In genomic region chr4:72194046-72194445, GRCh38 we compare ENCODE assay signal across 35 cellular contexts.
A peak's percentile ranks its signal among the peaks of the same experiment; 100 is the strongest.
DNase-seq lines count a peak whose midpoint lies in the region; ATAC-seq and TF ChIP-seq lines count a peak whose summit lies in the region.
"Had no signal": no experiment of that assay in that cellular context is flagged by ENCODE, and none has a peak within 500 bp of the region (broad histone marks: within the 10 kb centered on the region; RNA-seq: fewer than 3 reads in every experiment).

No MANE protein-coding gene starts in this region.

- peaks cover 21% of the 10 kb centered on the region for H3K4me1 ChIP-seq in OCI-LY3 (ENCODE audit: low read length)
- H3K4me1 ChIP-seq: A549; BE2C; BLaER1; BLaER1 treated with 17β-estradiol and CSF1 and Interleukin-3, amounts not matched to agents 10 nM and 100 nM; Caco-2 had no signal

- H3K4me3 ChIP-seq in OCI-LY3 (ENCODE audit: low read length) (no peak overlapping the region), neural cell (ENCODE audit: low read length) (no peak overlapping the region)
- H3K4me3 ChIP-seq: A549; BLaER1; BLaER1 treated with 17β-estradiol and CSF1 and Interleukin-3, amounts not matched to agents 10 nM and 100 nM had no signal

- H3K27me3 Mint-ChIP-seq in nephron progenitor cell (ENCODE audit: low read depth, poor library complexity) (no peaks in the 10 kb centered on the region), glutamatergic neuron (ENCODE audit: unreplicated experiment) (peaks cover 4% of the 10 kb centered on the region)
- H3K27me3 Mint-ChIP-seq: B cell; CD4-positive, alpha-beta memory T cell; CD4-positive, alpha-beta T cell; CD4-positive, CD25-positive, alpha-beta regulatory T cell; CD8-positive, alpha-beta memory T cell had no signal

- H3K4me2 ChIP-seq in OCI-LY3 (ENCODE audit: low read length) (peak overlapping the region; percentile 39; the same call in 1 of the 2 replicates), neural cell (ENCODE audit: low read length) (no peak overlapping the region)
- H3K4me2 ChIP-seq: A549; BLaER1; BLaER1 treated with 17β-estradiol and CSF1 and Interleukin-3, amounts not matched to agents 10 nM and 100 nM had no signal

- H4K20me1 ChIP-seq in OCI-LY3 (ENCODE audit: insufficient read depth, low read length) (no peaks in the 10 kb centered on the region), neural cell (ENCODE audit: insufficient read depth) (no peaks in the 10 kb centered on the region)
- H4K20me1 ChIP-seq: BLaER1; BLaER1 treated with 17β-estradiol and CSF1 and Interleukin-3, amounts not matched to agents 10 nM and 100 nM had no signal

- H3K9ac ChIP-seq in OCI-LY3 (ENCODE audit: low read length) (no peak overlapping the region), neural cell (ENCODE audit: low read length) (no peak overlapping the region)
- H3K9ac ChIP-seq: BLaER1; BLaER1 treated with 17β-estradiol and CSF1 and Interleukin-3, amounts not matched to agents 10 nM and 100 nM had no signal

- no peaks in the 10 kb centered on the region for H3K9me2 ChIP-seq in neural cell (ENCODE audit: insufficient read depth, low read length)

- H3K36me3 Mint-ChIP-seq in nephron progenitor cell (ENCODE audit: low read depth) (no peaks in the 10 kb centered on the region), glutamatergic neuron (ENCODE audit: unreplicated experiment) (no peaks in the 10 kb centered on the region)
- H3K36me3 Mint-ChIP-seq: CD14-positive monocyte; CD4-positive, alpha-beta memory T cell; CD4-positive, CD25-positive, alpha-beta regulatory T cell; CD8-positive, alpha-beta T cell had no signal

- H3K9me3 Mint-ChIP-seq in nephron progenitor cell (peaks cover 3% of the 10 kb centered on the region), glutamatergic neuron (ENCODE audit: unreplicated experiment) (peaks cover 7% of the 10 kb centered on the region)
- H3K9me3 Mint-ChIP-seq: CD8-positive, alpha-beta T cell had no signal

- peak overlapping the region; percentile 22 for H3K27ac Mint-ChIP-seq in nephron progenitor cell
- H3K27ac Mint-ChIP-seq in glutamatergic neuron (ENCODE audit: unreplicated experiment), result no peak overlapping the region
- H3K27ac Mint-ChIP-seq: B cell; CD14-positive monocyte; CD4-positive, alpha-beta memory T cell; CD4-positive, alpha-beta T cell; CD4-positive, CD25-positive, alpha-beta regulatory T cell; CD8-positive, alpha-beta memory T cell; CD8-positive, alpha-beta T cell had no signal

- H3K27ac ChIP-seq in OCI-LY3 (ENCODE audit: low read length), result 0 out of 2 replicates have a peak overlapping the region, but pooled peaks have one; percentile 28
- H3K27ac ChIP-seq in neural cell (ENCODE audit: low read length), result peak overlapping the region; percentile 28
- H3K27ac ChIP-seq: 22Rv1; A549; BLaER1; BLaER1 treated with 17β-estradiol and CSF1 and Interleukin-3, amounts not matched to agents 10 nM and 100 nM; C4-2B had no signal

- no peaks in the 10 kb centered on the region for H3F3A ChIP-seq in neural cell (ENCODE audit: insufficient read depth, low read length, poor library complexity, severe bottlenecking)

- H3K27me3 ChIP-seq in OCI-LY3 (ENCODE audit: low read depth, low read length), result no peaks in the 10 kb centered on the region
- no peaks in the 10 kb centered on the region for H3K27me3 ChIP-seq in neural cell (ENCODE audit: insufficient read depth, low read depth, low read length)
- H3K27me3 ChIP-seq: BE2C; BLaER1; BLaER1 treated with 17β-estradiol and CSF1 and Interleukin-3, amounts not matched to agents 10 nM and 100 nM had no signal

- no peak for TF ChIP-seq RAD21 in neural cell (conservative IDR thresholded peaks at IDR 0.05)

- H3K4me3 Mint-ChIP-seq in nephron progenitor cell, result no peak overlapping the region
- no peak overlapping the region for H3K4me3 Mint-ChIP-seq in glutamatergic neuron (ENCODE audit: unreplicated experiment)
- H3K4me3 Mint-ChIP-seq: B cell; CD14-positive monocyte; CD4-positive, alpha-beta memory T cell; CD4-positive, alpha-beta T cell; CD8-positive, alpha-beta memory T cell; CD8-positive, alpha-beta T cell had no signal

- TF ChIP-seq CTCF in OCI-LY3 (IDR thresholded peaks at IDR 0.05; ENCODE audit: low read depth, low read length) (no peak), nephron progenitor cell (IDR thresholded peaks at IDR 0.05) (no peak), neural cell (IDR thresholded peaks at IDR 0.05; ENCODE audit: poor library complexity, severe bottlenecking) (no peak), glutamatergic neuron (IDR thresholded peaks at IDR 0.05; ENCODE audit: partially characterized antibody, unreplicated experiment) (no peak)

- H3K36me3 ChIP-seq in OCI-LY3 (replicated peaks; ENCODE audit: low read depth, low read length) (peaks cover 1% of the 10 kb centered on the region), neural cell (ENCODE audit: insufficient read depth, low read length) (no peaks in the 10 kb centered on the region)
- H3K36me3 ChIP-seq: BE2C; BLaER1; BLaER1 treated with 17β-estradiol and CSF1 and Interleukin-3, amounts not matched to agents 10 nM and 100 nM had no signal

- H2AFZ ChIP-seq in OCI-LY3 (ENCODE audit: low read depth, low read length) (no peak overlapping the region), neural cell (ENCODE audit: low read depth, low read length) (no peak overlapping the region)

- H3K4me1 Mint-ChIP-seq in nephron progenitor cell, result peaks cover under 1% of the 10 kb centered on the region
- H3K4me1 Mint-ChIP-seq in glutamatergic neuron (ENCODE audit: low read depth, unreplicated experiment), result no peaks in the 10 kb centered on the region
- H3K4me1 Mint-ChIP-seq: B cell; CD14-positive monocyte; CD4-positive, alpha-beta memory T cell; CD4-positive, CD25-positive, alpha-beta regulatory T cell; CD8-positive, alpha-beta memory T cell had no signal

- no peak for ATAC-seq in GM21390 (IDR thresholded peaks at IDR 0.05; ENCODE audit: unreplicated experiment)
- ATAC-seq: A549; CD8-positive, alpha-beta T cell had no signal

- H3K79me2 ChIP-seq in OCI-LY3 (ENCODE audit: low read length), result no peaks in the 10 kb centered on the region
- no peaks in the 10 kb centered on the region for H3K79me2 ChIP-seq in neural cell (replicated peaks; ENCODE audit: insufficient read depth, low read length)

- TF ChIP-seq EP300 in neural cell (conservative IDR thresholded peaks at IDR 0.05; ENCODE audit: poor library complexity, severe bottlenecking), result no peak

- H3K9me3 ChIP-seq in OCI-LY3 (ENCODE audit: insufficient read depth, low read length) (no peaks in the 10 kb centered on the region), neural cell (ENCODE audit: low read length) (no peaks in the 10 kb centered on the region)
- H3K9me3 ChIP-seq: A549; BE2C; BLaER1; BLaER1 treated with 17β-estradiol and CSF1 and Interleukin-3, amounts not matched to agents 10 nM and 100 nM; Caco-2 had no signal

- DNase-seq in nephron progenitor cell (no peak), putamen (ENCODE audit: low spot score) (peak; percentile 11), hypothalamus (lab: John Stamatoyannopoulos, UW) (no peak), glutamatergic neuron (no peak)
- no peak for DNase-seq in activated CD4-positive, alpha-beta T cell treated with anti-CD3 and anti-CD28 coated beads, Interleukin-2, amount 50 U/mL, for 4 hours
- DNase-seq: 8988T; ACHN; AML-193; BE2C; C1 segment of cervical spinal cord; Caco-2; Calu3; CD4-positive, alpha-beta memory T cell; CD4-positive, alpha-beta T cell; CD4-positive, CD25-positive, alpha-beta regulatory T cell; CD8-positive, alpha-beta memory T cell; CD8-positive, alpha-beta T cell; COR-L47; DMS 273 treated with DMSO at 0.1 percent for 48 hours; DMS153; DMS53; DMS79; DMS79 treated with DMSO at 0.1 percent for 48 hours; DND-41; EL had no signal

TF ChIP-seq in neural cell, 6 proteins besides CTCF, POLR2A, EP300 and RAD21:
- TF ChIP-seq SMC3 (conservative IDR thresholded peaks at IDR 0.05; ENCODE audit: poor library complexity) (no peak), POLR2AphosphoS5 (IDR thresholded peaks at IDR 0.05) (no peak), MXI1 (conservative IDR thresholded peaks at IDR 0.05; ENCODE audit: poor library complexity, severe bottlenecking) (no peak), TAF1 (IDR thresholded peaks at IDR 0.05; ENCODE audit: low read depth) (no peak), EZH2 (IDR thresholded peaks at IDR 0.05; ENCODE audit: borderline replicate concordance, insufficient read depth, low read length, poor library complexity, severe bottlenecking) (no peak)
- TF ChIP-seq, protein P1, sequence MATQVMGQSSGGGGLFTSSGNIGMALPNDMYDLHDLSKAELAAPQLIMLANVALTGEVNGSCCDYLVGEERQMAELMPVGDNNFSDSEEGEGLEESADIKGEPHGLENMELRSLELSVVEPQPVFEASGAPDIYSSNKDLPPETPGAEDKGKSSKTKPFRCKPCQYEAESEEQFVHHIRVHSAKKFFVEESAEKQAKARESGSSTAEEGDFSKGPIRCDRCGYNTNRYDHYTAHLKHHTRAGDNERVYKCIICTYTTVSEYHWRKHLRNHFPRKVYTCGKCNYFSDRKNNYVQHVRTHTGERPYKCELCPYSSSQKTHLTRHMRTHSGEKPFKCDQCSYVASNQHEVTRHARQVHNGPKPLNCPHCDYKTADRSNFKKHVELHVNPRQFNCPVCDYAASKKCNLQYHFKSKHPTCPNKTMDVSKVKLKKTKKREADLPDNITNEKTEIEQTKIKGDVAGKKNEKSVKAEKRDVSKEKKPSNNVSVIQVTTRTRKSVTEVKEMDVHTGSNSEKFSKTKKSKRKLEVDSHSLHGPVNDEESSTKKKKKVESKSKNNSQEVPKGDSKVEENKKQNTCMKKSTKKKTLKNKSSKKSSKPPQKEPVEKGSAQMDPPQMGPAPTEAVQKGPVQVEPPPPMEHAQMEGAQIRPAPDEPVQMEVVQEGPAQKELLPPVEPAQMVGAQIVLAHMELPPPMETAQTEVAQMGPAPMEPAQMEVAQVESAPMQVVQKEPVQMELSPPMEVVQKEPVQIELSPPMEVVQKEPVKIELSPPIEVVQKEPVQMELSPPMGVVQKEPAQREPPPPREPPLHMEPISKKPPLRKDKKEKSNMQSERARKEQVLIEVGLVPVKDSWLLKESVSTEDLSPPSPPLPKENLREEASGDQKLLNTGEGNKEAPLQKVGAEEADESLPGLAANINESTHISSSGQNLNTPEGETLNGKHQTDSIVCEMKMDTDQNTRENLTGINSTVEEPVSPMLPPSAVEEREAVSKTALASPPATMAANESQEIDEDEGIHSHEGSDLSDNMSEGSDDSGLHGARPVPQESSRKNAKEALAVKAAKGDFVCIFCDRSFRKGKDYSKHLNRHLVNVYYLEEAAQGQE (IDR thresholded peaks at IDR 0.05; ENCODE audit: borderline replicate concordance), result no peak
